25 cellular contexts compared by ENCODE assay signal in the genomic region with DNA sequence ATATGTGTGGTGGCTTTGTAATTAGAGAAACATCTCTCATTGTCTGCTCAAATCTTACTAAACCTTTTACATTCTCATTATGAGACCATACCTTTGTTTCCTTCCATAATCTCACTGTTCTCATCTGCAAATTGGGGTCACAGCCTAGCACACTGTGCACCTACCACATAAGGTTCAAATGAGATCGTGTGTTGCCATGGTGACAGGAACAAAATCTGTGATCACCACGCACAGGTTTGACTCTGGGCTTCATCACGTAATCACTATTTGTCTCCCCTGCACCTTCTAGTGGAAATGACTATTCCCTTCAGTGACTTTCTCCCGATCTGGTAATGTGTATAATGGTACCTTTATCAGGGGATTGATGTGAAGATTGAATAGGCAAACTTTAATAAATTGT. TPM values are rescaled to one million over a fixed set of nuclear protein-coding genes. Genes with fewer than 3 reads are reported as not detected.
DNase-seq lines count a peak whose midpoint lies in the region; ATAC-seq, FAIRE-seq and TF ChIP-seq lines count a peak whose summit lies in the region.
"Had no signal": no experiment of that assay in that cellular context is flagged by ENCODE, and none has a peak within 500 bp of the region (broad histone marks: within the 10 kb centered on the region; RNA-seq: fewer than 3 reads in every experiment).

No MANE protein-coding gene starts in this region.

- no peaks in the 10 kb centered on the region for H3K79me2 ChIP-seq in HepG2 (ENCODE audit: insufficient read depth, low read length)

- H3K27ac ChIP-seq in HepG2 (ENCODE audit: extremely low read length, insufficient read depth, low read length), result no peak overlapping the region
- no peak overlapping the region for H3K27ac ChIP-seq in right lobe of liver
- H3K27ac ChIP-seq in caudate nucleus (ENCODE audit: low read depth, low read length), result peak overlapping the region; percentile 9
- H3K27ac ChIP-seq: A549; BLaER1 treated with 17β-estradiol and CSF1 and Interleukin-3, amounts not matched to agents 10 nM and 100 nM had no signal

- no peaks in the 10 kb centered on the region for H3K36me3 ChIP-seq in HepG2 (replicated peaks in 1 of 2; ENCODE audit: control insufficient read depth in 1 of 2, insufficient read depth in 2 of 2, low read length in 2 of 2)
- no peaks in the 10 kb centered on the region for H3K36me3 ChIP-seq in right lobe of liver
- H3K36me3 ChIP-seq: BE2C; BLaER1 treated with 17β-estradiol and CSF1 and Interleukin-3, amounts not matched to agents 10 nM and 100 nM had no signal

- H3K9ac ChIP-seq in HepG2 (ENCODE audit: insufficient read depth, low read depth, low read length), result no peak overlapping the region
- H3K9ac ChIP-seq: BLaER1 treated with 17β-estradiol and CSF1 and Interleukin-3, amounts not matched to agents 10 nM and 100 nM had no signal

- CTCF ChIA-PET in HepG2 (lab: Yijun Ruan, JAX; ENCODE audit: low intra/inter-chr PET ratio, low total read pairs), result no interaction called here

- FAIRE-seq in HepG2 (lab: Jason Lieb, UNC), result no peak
- FAIRE-seq: A549, D721Med, GM12891, GM18507 had no signal

- BruUV-seq in HepG2 (replicated peaks; lab: Mats Ljungman, UMichigan), result no TSS peak

- TF ChIP-seq RAD21 in HepG2 (CRISPR knock-in tag; IDR thresholded peaks at IDR 0.05), result no peak

- ATAC-seq in HepG2 (no peak), right lobe of liver (no peak)
- ATAC-seq: A549 had no signal

- WGBS in HepG2 (ENCODE audit: low lambda C conversion rate), result 2% methylated on average over 4 of the region's 4 CpGs
- WGBS in right lobe of liver (ENCODE audit: insufficient coverage, low coverage, low lambda C conversion rate, missing lambda C conversion rate), result 51% methylated on average over 4 of the region's 4 CpGs

- DNase-seq in HepG2 (ENCODE audit: low spot score) (no peak), right lobe of liver (no peak), caudate nucleus (lab: John Stamatoyannopoulos, UW) (peak in 13 of 61 donors; percentile 3 to 77 (median 25)), putamen (ENCODE audit: low spot score) (peak; percentile 56), NCI-H2107 (lab: John Stamatoyannopoulos, UW) (no peak), posterior cingulate gyrus (no peak)
- DNase-seq: 8988T; ACHN; AML-193; BE2C; CD4-positive, alpha-beta T cell; CD8-positive, alpha-beta memory T cell; DMS 273 treated with DMSO at 0.1 percent for 48 hours; DMS79; EL; GDM1; GOT3; H7; HCEC 1CT had no signal

- no peaks in the 10 kb centered on the region for H4K20me1 ChIP-seq in HepG2 (ENCODE audit: insufficient read depth, low read length)
- H4K20me1 ChIP-seq: BLaER1 treated with 17β-estradiol and CSF1 and Interleukin-3, amounts not matched to agents 10 nM and 100 nM had no signal

- POLR2A ChIA-PET in HepG2 (lab: Yijun Ruan, JAX), result no interaction called here

- no peak overlapping the region for H2AFZ ChIP-seq in HepG2 (ENCODE audit: low read length)

- in situ Hi-C loops in HepG2 (cut with HindIII; ENCODE audit: extremely low pct_ligation_motif_present, low pct_unique_long_range_greater_than_20kb), result no loop called here

- H3K4me3 ChIP-seq in HepG2 (replicated peaks in 1 of 3; ENCODE audit: insufficient read depth in 1 of 3, low read depth in 2 of 3, low read length in 3 of 3), result no peak overlapping the region
- H3K4me3 ChIP-seq in right lobe of liver, result no peak overlapping the region
- H3K4me3 ChIP-seq: A549; BLaER1 treated with 17β-estradiol and CSF1 and Interleukin-3, amounts not matched to agents 10 nM and 100 nM had no signal

- intact Hi-C loops in HepG2 (cut with micrococcal nuclease; ENCODE audit: unreplicated experiment) (no loop called here), right lobe of liver (cut with DNase I) (no loop called here), posterior cingulate gyrus (cut with DNase I) (no loop called here)

- TF ChIP-seq CTCF in HepG2 (CRISPR knock-in tag; IDR thresholded peaks at IDR 0.05) (no peak), right lobe of liver (IDR thresholded peaks at IDR 0.05) (no peak)

- TF ChIP-seq POLR2A in HepG2 (IDR thresholded peaks at IDR 0.05; ENCODE audit: insufficient read depth in 1 of 2, low read depth in 2 of 2, low read length in 2 of 2) (no peak), right lobe of liver (IDR thresholded peaks at IDR 0.05) (no peak)

- H3K4me2 ChIP-seq in HepG2 (ENCODE audit: low read depth, low read length), result no peak overlapping the region
- H3K4me2 ChIP-seq: A549; BLaER1 treated with 17β-estradiol and CSF1 and Interleukin-3, amounts not matched to agents 10 nM and 100 nM had no signal

- H3K9me3 ChIP-seq in HepG2 (ENCODE audit: low read length) (no peaks in the 10 kb centered on the region), right lobe of liver (no peaks in the 10 kb centered on the region)
- H3K9me3 ChIP-seq: A549; BE2C; BLaER1 treated with 17β-estradiol and CSF1 and Interleukin-3, amounts not matched to agents 10 nM and 100 nM had no signal

- H3K4me1 ChIP-seq in HepG2 (ENCODE audit: insufficient read depth, low read length) (no peaks in the 10 kb centered on the region), right lobe of liver (no peaks in the 10 kb centered on the region)
- H3K4me1 ChIP-seq: A549, BE2C had no signal

- TF ChIP-seq EP300 in HepG2 (IDR thresholded peaks at IDR 0.05; ENCODE audit: low read depth in 2 of 2, low read length in 2 of 2) (no peak), HepG2 (CRISPR knock-in tag; IDR thresholded peaks at IDR 0.05; ENCODE audit: borderline replicate concordance) (no peak)

- H3K27me3 ChIP-seq in HepG2 (ENCODE audit: control insufficient read depth in 1 of 2, insufficient read depth in 2 of 2, low read length in 2 of 2), result no peaks in the 10 kb centered on the region
- no peaks in the 10 kb centered on the region for H3K27me3 ChIP-seq in right lobe of liver
- H3K27me3 ChIP-seq: BE2C; BLaER1 treated with 17β-estradiol and CSF1 and Interleukin-3, amounts not matched to agents 10 nM and 100 nM had no signal

TF ChIP-seq in HepG2, 621 proteins besides CTCF, POLR2A, EP300 and RAD21:
- TF ChIP-seq HOXA9 (CRISPR knock-in tag; IDR thresholded peaks at IDR 0.05; ENCODE audit: borderline replicate concordance) (no peak), RFX1 (IDR thresholded peaks at IDR 0.05) (peak; percentile 40; the same call in 1 of the 2 replicates)

RNA-seq across cellular contexts. Expression of gene CDH8, which starts 26.1 kb away (rescaled TPM):
- total RNA-seq in HepG2 (2016; rRNA removed; fragmentation: Illumina TruSeq; extraction: Trizol) (not detected in 2 replicates), right lobe of liver (not detected)
- total RNA-seq in HepG2 (2016; cell fraction: cytosol; rRNA removed; fragmentation: Illumina TruSeq; extraction: Trizol; ENCODE audit: low read depth), result not detected in 2 replicates
- not detected in 2 replicates for total RNA-seq in HepG2 (2016; cell fraction: insoluble cytoplasmic fraction; rRNA removed; fragmentation: Illumina TruSeq; extraction: Trizol)
- not detected in 2 replicates for total RNA-seq in HepG2 (2016; cell fraction: membrane; rRNA removed; fragmentation: Illumina TruSeq; extraction: Trizol)
- not detected in 2 replicates for total RNA-seq in HepG2 (2016; cell fraction: nucleus; rRNA removed; fragmentation: Illumina TruSeq; extraction: Trizol)
- polyA plus RNA-seq in HepG2 (2011; rRNA removed), result 0.16 TPM in 1 of 2 replicates, not detected in the other
- not detected in 2 replicates for polyA plus RNA-seq in HepG2 (2011; cell fraction: cytosol; rRNA removed)
- polyA plus RNA-seq in HepG2 (2011; cell fraction: nucleus; rRNA removed), result 0.50 TPM in 1 of 2 replicates, not detected in the other
- not detected in 2 replicates for polyA plus RNA-seq in HepG2 (2012)
- not detected in 2 replicates for polyA plus RNA-seq in HepG2 (2016; cell fraction: cytosol; fragmentation: Illumina TruSeq; extraction: Trizol; ENCODE audit: low read depth)
- polyA plus RNA-seq in HepG2 (2016; cell fraction: insoluble cytoplasmic fraction; fragmentation: Illumina TruSeq; extraction: Trizol; ENCODE audit: low read depth), result not detected in 2 replicates
- not detected in 2 replicates for polyA plus RNA-seq in HepG2 (2016; cell fraction: membrane; fragmentation: Illumina TruSeq; extraction: Trizol; ENCODE audit: low read depth)
- polyA plus RNA-seq in HepG2 (2016; cell fraction: nucleus; fragmentation: Illumina TruSeq; extraction: Trizol; ENCODE audit: insufficient read depth, low read depth), result not detected in 2 replicates
- polyA minus RNA-seq in HepG2 (2011; rRNA and poly(A)+ RNA removed; ENCODE audit: low replicate concordance), result 0.44 TPM in 1 of 2 replicates, not detected in the other
- not detected in 2 replicates for polyA minus RNA-seq in HepG2 (2011; cell fraction: cytosol; rRNA and poly(A)+ RNA removed)
- not detected in 2 replicates for polyA minus RNA-seq in HepG2 (2011; cell fraction: nucleus; rRNA and poly(A)+ RNA removed)
- total RNA-seq: CD4-positive, alpha-beta T cell; CD8-positive, alpha-beta memory T cell had no signal
- polyA plus RNA-seq: CD14-positive monocyte; CD8-positive, alpha-beta memory T cell had no signal
